22 cellular contexts compared by ENCODE assay signal in the genomic region with DNA sequence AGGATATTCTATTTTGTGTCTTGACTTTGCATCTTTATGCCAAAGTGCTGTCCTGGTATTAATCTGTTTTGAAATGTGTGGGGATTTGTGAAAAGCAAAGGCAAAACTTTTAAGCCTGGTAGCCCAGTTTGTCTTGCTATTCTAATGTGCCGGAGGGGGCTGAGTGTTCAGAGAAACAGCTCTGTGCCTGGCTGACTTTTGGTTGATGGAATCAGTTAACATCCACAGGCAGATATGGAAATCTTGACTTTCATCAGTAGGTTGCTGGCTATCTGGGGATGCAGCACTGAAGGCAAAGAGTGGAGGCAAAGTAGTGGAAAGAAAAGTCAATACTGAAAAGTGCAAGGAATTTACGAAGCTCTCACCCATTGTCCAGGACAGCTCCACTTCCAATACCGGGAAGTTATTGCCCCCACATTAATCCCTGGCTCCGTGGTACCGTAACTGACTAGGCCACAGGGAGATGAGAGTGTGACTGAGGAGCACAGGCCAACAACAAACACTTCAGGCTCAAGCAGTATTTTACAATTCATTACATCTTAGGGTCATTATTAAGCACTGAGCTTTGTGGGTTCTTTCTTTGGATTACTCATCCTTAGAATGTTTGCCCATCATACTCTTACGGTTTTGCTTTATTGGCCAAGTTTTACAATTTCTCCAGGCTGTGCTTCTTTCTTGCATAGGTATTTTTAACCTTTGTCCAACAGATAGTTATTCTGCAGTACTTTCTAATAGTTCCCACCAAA.
DNase-seq lines count a peak whose midpoint lies in the region; ATAC-seq and TF ChIP-seq lines count a peak whose summit lies in the region.
"Had no signal": no experiment of that assay in that cellular context is flagged by ENCODE, and none has a peak within 500 bp of the region (broad histone marks: within the 10 kb centered on the region; RNA-seq: fewer than 3 reads in every experiment).

No MANE protein-coding gene starts in this region.

- peak overlapping the region; percentile 45 for H3K27ac Mint-ChIP-seq in mesothelial cell of epicardium
- H3K27ac Mint-ChIP-seq: activated naive CD4-positive, alpha-beta T cell treated with anti-CD3 and anti-CD28 coated beads, Interleukin-2, amount 10 ng/mL, durations not matched to agents 7 days and 5 days; activated T-cell treated with anti-CD3 and anti-CD28 coated beads, Interleukin-2, amount 50 U/mL, for 24 hours had no signal

- H3K9me3 ChIP-seq in left ventricle myocardium inferior (replicated peaks): no peaks in the 10 kb centered on the region
- H3K9me3 ChIP-seq: mucosa of descending colon had no signal

- H3K9me3 Mint-ChIP-seq in mesothelial cell of epicardium: peaks cover 7% of the 10 kb centered on the region
- H3K9me3 Mint-ChIP-seq: activated naive CD4-positive, alpha-beta T cell treated with anti-CD3 and anti-CD28 coated beads, Interleukin-2, amount 10 ng/mL, durations not matched to agents 7 days and 5 days; activated T-cell treated with anti-CD3 and anti-CD28 coated beads, Interleukin-2, amount 50 U/mL, for 24 hours had no signal

- peaks cover 88% of the 10 kb centered on the region for H3K4me1 ChIP-seq in left ventricle myocardium inferior

- ATAC-seq in GM21447 (IDR thresholded peaks at IDR 0.05; ENCODE audit: unreplicated experiment): no peak
- no peak for ATAC-seq in HG02623 (IDR thresholded peaks at IDR 0.05; ENCODE audit: unreplicated experiment)
- ATAC-seq: esophagus mucosa, left colon, mucosa of descending colon had no signal

- peak overlapping the region; percentile 54 for H3K27ac ChIP-seq in left ventricle myocardium inferior (replicated peaks)
- H3K27ac ChIP-seq: C4-2B, RWPE1 had no signal

- intact Hi-C loops in left ventricle myocardium inferior (cut with micrococcal nuclease) (no loop called here), cardiac septum (cut with DNase I) (no loop called here)

- H3K4me3 ChIP-seq in left ventricle myocardium inferior (no peak overlapping the region), astrocyte of the spinal cord (ENCODE audit: low read depth, low read length) (no peak overlapping the region)
- H3K4me3 ChIP-seq: mucosa of descending colon had no signal

- H3K36me3 ChIP-seq in left ventricle myocardium inferior: no peaks in the 10 kb centered on the region

- H3K36me3 Mint-ChIP-seq in mesothelial cell of epicardium: peaks cover 5% of the 10 kb centered on the region
- H3K36me3 Mint-ChIP-seq: activated naive CD4-positive, alpha-beta T cell treated with anti-CD3 and anti-CD28 coated beads, Interleukin-2, amount 10 ng/mL, durations not matched to agents 7 days and 5 days had no signal

- DNase-seq in left ventricle myocardium inferior (no peak), cardiac septum (ENCODE audit: low spot score) (no peak), astrocyte of the spinal cord (ENCODE audit: low read depth, low spot score) (peak; percentile 69), mesothelial cell of epicardium (ENCODE audit: low spot score in 2 of 2, unreplicated experiment in 2 of 2) (no peak), cerebellum (ENCODE audit: low spot score) (no peak), NCI-H345 treated with DMSO at 0.1 percent for 48 hours (lab: John Stamatoyannopoulos, UW; ENCODE audit: unreplicated experiment) (no peak)
- DNase-seq: activated naive CD4-positive, alpha-beta T cell treated with anti-CD3 and anti-CD28 coated beads, Interleukin-2, amount 10 ng/mL, durations not matched to agents 7 days and 5 days; activated T-cell treated with anti-CD3 and anti-CD28 coated beads, Interleukin-2, amount 50 U/mL, for 24 hours; aorta; effector memory CD4-positive, alpha-beta T cell; GDM1; KBM-7; left colon; mucosa of descending colon; NCI-H1930; NCI-H446 treated with DMSO at 0.1 percent for 48 hours; stimulated activated CD4-positive, alpha-beta T cell treated with anti-CD3 and anti-CD28 coated beads, Interleukin-12 subunit alpha, Interleukin-12 subunit beta, amount 100 ng/mL, for 4 hours had no signal

- H3K4me3 Mint-ChIP-seq in mesothelial cell of epicardium: no peak overlapping the region
- H3K4me3 Mint-ChIP-seq: activated naive CD4-positive, alpha-beta T cell treated with anti-CD3 and anti-CD28 coated beads, Interleukin-2, amount 10 ng/mL, durations not matched to agents 7 days and 5 days; activated T-cell treated with anti-CD3 and anti-CD28 coated beads, Interleukin-2, amount 50 U/mL, for 24 hours had no signal

- in situ Hi-C loops in astrocyte of the spinal cord (cut with HindIII; ENCODE audit: low sequenced_read_pairs): no loop called here

- H3K27me3 Mint-ChIP-seq in mesothelial cell of epicardium (ENCODE audit: low read depth): no peaks in the 10 kb centered on the region
- H3K27me3 Mint-ChIP-seq: activated naive CD4-positive, alpha-beta T cell treated with anti-CD3 and anti-CD28 coated beads, Interleukin-2, amount 10 ng/mL, durations not matched to agents 7 days and 5 days; activated T-cell treated with anti-CD3 and anti-CD28 coated beads, Interleukin-2, amount 50 U/mL, for 24 hours had no signal

- H3K27me3 ChIP-seq in left ventricle myocardium inferior (ENCODE audit: low read depth): no peaks in the 10 kb centered on the region

- TF ChIP-seq CTCF in left ventricle myocardium inferior (IDR thresholded peaks at IDR 0.05; ENCODE audit: borderline replicate concordance): no peak
- TF ChIP-seq CTCF in astrocyte of the spinal cord (IDR thresholded peaks at IDR 0.05; ENCODE audit: low read depth, low read length): no peak
- no peak for TF ChIP-seq CTCF in mesothelial cell of epicardium (IDR thresholded peaks at IDR 0.05; ENCODE audit: unreplicated experiment)

- H3K4me1 Mint-ChIP-seq in mesothelial cell of epicardium: peaks cover 29% of the 10 kb centered on the region
- H3K4me1 Mint-ChIP-seq: activated naive CD4-positive, alpha-beta T cell treated with anti-CD3 and anti-CD28 coated beads, Interleukin-2, amount 10 ng/mL, durations not matched to agents 7 days and 5 days had no signal
